Comparison of ENCODE assay signal across 8 cellular contexts in genomic region chr6:16683524-16684194, GRCh38.
DNase-seq lines count a peak whose midpoint lies in the region; ATAC-seq and TF ChIP-seq lines count a peak whose summit lies in the region.

No MANE protein-coding gene starts in this region.

- peaks cover 10% of the 10 kb centered on the region for H3K9me1 ChIP-seq in IMR-90 (ENCODE audit: insufficient read depth, low read length)

- peaks cover 15% of the 10 kb centered on the region for H3K79me2 ChIP-seq in ACC112 (ENCODE audit: control insufficient read depth, insufficient read depth, low read length, unreplicated experiment)

- TF ChIP-seq RAD21 in IMR-90 (IDR thresholded peaks at IDR 0.05; ENCODE audit: low read length), result no peak

- H3K79me1 ChIP-seq in IMR-90 (ENCODE audit: low read depth in 1 of 2, low read length in 2 of 2), result peaks cover 10 to 46% of the 10 kb centered on the region in 2 experiments

- no peak overlapping the region for H3K9ac ChIP-seq in IMR-90 (ENCODE audit: low read depth, low read length)

- no peaks in the 10 kb centered on the region for H3K27me3 ChIP-seq in ACC112 (ENCODE audit: insufficient read depth, low read length)
- H3K27me3 ChIP-seq in IMR-90 (ENCODE audit: control insufficient read depth, insufficient read depth, low read length), result no peaks in the 10 kb centered on the region

- H4K20me1 ChIP-seq in IMR-90 (ENCODE audit: insufficient read depth, low read length), result peaks cover 17% of the 10 kb centered on the region; the same call in 1 of the 2 replicates

- H2AFZ ChIP-seq in ACC112 (ENCODE audit: low read length, unreplicated experiment), result no peak overlapping the region
- no peak overlapping the region for H2AFZ ChIP-seq in IMR-90 (replicated peaks; ENCODE audit: low read length, poor library complexity)

- H3K4me2 ChIP-seq in IMR-90 (ENCODE audit: low read depth, low read length), result no peak overlapping the region

- in situ Hi-C loops in IMR-90 (cut with MboI; ENCODE audit: low sequenced_read_pairs), result no loop called here

- no peak for TF ChIP-seq POLR2A in IMR-90 (IDR thresholded peaks at IDR 0.05; ENCODE audit: low read depth, low read length)
- no peak for TF ChIP-seq POLR2A in lower leg skin (IDR thresholded peaks at IDR 0.05)

- peak overlapping the region; percentile 41; the same call in 1 of the 2 replicates for H2BK120ac ChIP-seq in IMR-90 (ENCODE audit: low read depth, low read length)

- WGBS in IMR-90 (ENCODE audit: extremely low coverage in 2 of 2, insufficient read length in 1 of 2), 2 experiments, result 50% methylated on average over 3 of the region's 4 CpGs; no CpG with 5 or more reads in 1 of the 2 experiments
- WGBS in lower leg skin, 2 donors, result 18% methylated on average over 4 of the region's 4 CpGs

- no peaks in the 10 kb centered on the region for H3K9me3 ChIP-seq in IMR-90 (ENCODE audit: control insufficient read depth, insufficient read depth, low read length)

- dilution Hi-C loops in IMR-90 (cut with HindIII; ENCODE audit: low sequenced_read_pairs, unreplicated experiment), result no loop called here

- H4K5ac ChIP-seq in IMR-90 (ENCODE audit: low read depth, low read length), result no peak overlapping the region

- no peak overlapping the region for H3K18ac ChIP-seq in IMR-90 (ENCODE audit: low read depth, low read length)

- intact Hi-C loops in IMR-90 (cut with micrococcal nuclease), result no loop called here
- intact Hi-C loops in lower leg skin (cut with DNase I; ENCODE audit: low total_unique reads), result no loop called here

- H3K4me1 ChIP-seq in ACC112 (ENCODE audit: control insufficient read depth, insufficient read depth, low read length, unreplicated experiment), result peaks cover 64% of the 10 kb centered on the region
- H3K4me1 ChIP-seq in IMR-90 (ENCODE audit: control insufficient read depth, insufficient read depth, low read length), result peaks cover 20% of the 10 kb centered on the region

- ATAC-seq in IMR-90 (ENCODE audit: low read depth), result 0 out of 2 replicates have a peak, but pooled peaks have one; percentile 19
- no peak for ATAC-seq in HG03280 (IDR thresholded peaks at IDR 0.05; ENCODE audit: unreplicated experiment)
- no peak for ATAC-seq in GM18520 (IDR thresholded peaks at IDR 0.05; ENCODE audit: unreplicated experiment)

- no peak overlapping the region for H4K91ac ChIP-seq in IMR-90 (ENCODE audit: insufficient read depth, low read depth, low read length)

- no peak overlapping the region for H2BK20ac ChIP-seq in IMR-90 (ENCODE audit: low read depth, low read length)

- H3K4me3 ChIP-seq in ACC112 (ENCODE audit: low read depth, low read length), result peak overlapping the region; percentile 22; the same call in 1 of the 2 replicates
- H3K4me3 ChIP-seq in IMR-90 (ENCODE audit: insufficient read depth, low read depth, low read length), result no peak overlapping the region
- H3K4me3 ChIP-seq in lower leg skin (ENCODE audit: low read depth, poor library complexity, severe bottlenecking), result no peak overlapping the region

- TF ChIP-seq CTCF in IMR-90 (conservative IDR thresholded peaks at IDR 0.05; ENCODE audit: low read depth, low read length), result no peak
- no peak for TF ChIP-seq CTCF in lower leg skin (IDR thresholded peaks at IDR 0.05)

- DNase-seq in IMR-90 (peak; percentile 56), astrocyte of the hippocampus (ENCODE audit: low read depth, low spot score) (peak; percentile 86), lower leg skin (ENCODE audit: low spot score in 2 of 2) (peak; percentile 88 to 91), NCI-H2081 treated with DMSO at 0.1 percent for 48 hours (lab: John Stamatoyannopoulos, UW) (no peak), NCI-H524 treated with DMSO at 0.1 percent for 48 hours (lab: John Stamatoyannopoulos, UW) (no peak)

- H3K23ac ChIP-seq in IMR-90 (ENCODE audit: low read depth, low read length), result peak overlapping the region; percentile 32; the same call in 1 of the 2 replicates

- H4K8ac ChIP-seq in IMR-90 (ENCODE audit: low read depth in 2 of 2, low read length in 2 of 2), result no peak overlapping the region

- peak overlapping the region; percentile 41; the same call in 2 of the 3 replicates for H2BK15ac ChIP-seq in IMR-90 (ENCODE audit: low read depth, low read length)

- POLR2A ChIA-PET in IMR-90 (lab: Charles Lee; ENCODE audit: unreplicated experiment), result no interaction called here

- CTCF ChIA-PET in IMR-90 (lab: Yijun Ruan, JAX), result no interaction called here

- H3K27ac ChIP-seq in ACC112 (ENCODE audit: low read depth, low read length) (peak overlapping the region; percentile 94), IMR-90 (ENCODE audit: insufficient read depth, low read length) (no peak overlapping the region)

- H3K36me3 ChIP-seq in ACC112 (ENCODE audit: insufficient read depth, low read length) (no peaks in the 10 kb centered on the region), IMR-90 (ENCODE audit: control insufficient read depth, insufficient read depth, low read length) (no peaks in the 10 kb centered on the region)

- H2BK5ac ChIP-seq in IMR-90 (ENCODE audit: low read depth, low read length, poor library complexity, severe bottlenecking), result no peak overlapping the region

- H3K56ac ChIP-seq in IMR-90 (ENCODE audit: extremely low read depth, insufficient read depth, low read length), result no peak overlapping the region

- 0 out of 2 replicates have a peak overlapping the region, but pooled peaks have one; percentile 19 for H3K14ac ChIP-seq in IMR-90 (replicated peaks; ENCODE audit: low read depth, low read length)

- peak overlapping the region; percentile 23; the same call in 1 of the 2 replicates for H2AK5ac ChIP-seq in IMR-90 (ENCODE audit: low read depth, low read length)

- no peak overlapping the region for H2AK9ac ChIP-seq in IMR-90 (replicated peaks; ENCODE audit: low read depth, low read length, poor library complexity)

- H3K4ac ChIP-seq in IMR-90 (ENCODE audit: low read depth, low read length), result peak overlapping the region; percentile 18

- no TSS peak for BruUV-seq in IMR-90 (replicated peaks; lab: Mats Ljungman, UMichigan)

TF ChIP-seq in IMR-90, 13 proteins besides CTCF, POLR2A, EP300 and RAD21:
- TF ChIP-seq BHLHE40 (IDR thresholded peaks at IDR 0.05; ENCODE audit: low read depth, low read length) (0 out of 2 replicates have a peak, but pooled peaks have one; percentile 8), SMC3 (IDR thresholded peaks at IDR 0.05; ENCODE audit: low read depth, low read length) (no peak), MAZ (IDR thresholded peaks at IDR 0.05; ENCODE audit: borderline replicate concordance, low read depth, low read length) (no peak)

Comparison
In these comparisons a context has a peak if more than half of its experiments do, and no peak if none do; other contexts are left out.
1. DNase-seq: peak in IMR-90 (single experiment), astrocyte of the hippocampus (single experiment) and lower leg skin (2 of 2); none in NCI-H2081 treated with DMSO at 0.1 percent for 48 hours (single experiment) and NCI-H524 treated with DMSO at 0.1 percent for 48 hours (single experiment).